21 cellular contexts compared by ENCODE assay signal in the genomic region with DNA sequence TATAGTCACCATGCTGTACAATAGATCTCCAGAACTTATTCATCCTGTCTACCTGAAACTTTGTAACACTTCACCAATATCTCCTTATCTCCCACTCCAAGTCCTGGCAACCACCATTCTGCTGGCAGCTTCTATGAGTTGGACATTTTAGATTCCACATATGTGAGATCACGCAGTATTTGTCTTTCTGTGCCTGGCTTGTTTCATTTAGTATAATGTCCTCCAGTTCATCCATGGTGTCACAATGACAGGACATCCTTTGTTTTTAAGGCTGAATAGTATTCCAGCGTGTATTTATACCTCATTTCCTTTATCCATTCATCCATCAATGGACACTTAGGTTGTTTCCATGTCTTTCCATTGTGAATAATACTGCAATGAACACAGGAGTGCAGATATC.
"Had no signal": no experiment of that assay in that cellular context is flagged by ENCODE, and none has a peak within 500 bp of the region (broad histone marks: within the 10 kb centered on the region; RNA-seq: fewer than 3 reads in every experiment).

No MANE protein-coding gene starts in this region.

- H3K27ac ChIP-seq: colonic mucosa, dorsolateral prefrontal cortex, esophagus squamous epithelium, foreskin keratinocyte, hepatocyte, neutrophil, sigmoid colon, skin epidermis, stomach had no signal

- H3K4me3 ChIP-seq: colonic mucosa, dorsolateral prefrontal cortex, esophagus squamous epithelium, hepatocyte, mucosa of descending colon, sigmoid colon, skin epidermis, stomach had no signal

- H3K9me3 Mint-ChIP-seq: naive thymus-derived CD8-positive, alpha-beta T cell; type B pancreatic cell had no signal

- H2AFZ ChIP-seq: hepatocyte had no signal

- H3K4me3 Mint-ChIP-seq: naive thymus-derived CD8-positive, alpha-beta T cell; type B pancreatic cell had no signal

- DNase-seq: colonic mucosa; dorsolateral prefrontal cortex; effector CD8-positive, alpha-beta T cell; esophagus squamous epithelium; foreskin keratinocyte; kidney; left colon; mucosa of descending colon; naive thymus-derived CD8-positive, alpha-beta T cell; posterior cingulate gyrus; sigmoid colon; stimulated activated CD4-positive, alpha-beta T cell treated with anti-CD3 and anti-CD28 coated beads, Interleukin-2, amount 100 ng/mL, for 24 hours; stimulated activated naive CD4-positive, alpha-beta T cell; stomach; substantia nigra had no signal

- H3K36me3 ChIP-seq: colonic mucosa, esophagus squamous epithelium, neutrophil, sigmoid colon, stomach had no signal

- ATAC-seq: foreskin keratinocyte; left colon; mucosa of descending colon; naive thymus-derived CD8-positive, alpha-beta T cell had no signal

- H3K9me3 ChIP-seq: colonic mucosa, esophagus squamous epithelium, mucosa of descending colon, neutrophil, sigmoid colon, stomach had no signal

- H3K79me2 ChIP-seq: hepatocyte had no signal

- H3K27ac Mint-ChIP-seq: naive thymus-derived CD8-positive, alpha-beta T cell; type B pancreatic cell had no signal

- H3K27me3 Mint-ChIP-seq: type B pancreatic cell had no signal

- H3K4me1 ChIP-seq: colonic mucosa, esophagus squamous epithelium, foreskin keratinocyte, sigmoid colon, stomach had no signal

- H3K36me3 Mint-ChIP-seq: naive thymus-derived CD8-positive, alpha-beta T cell; type B pancreatic cell had no signal

- FAIRE-seq: endometrium, kidney, urothelium cell line had no signal

- H3K4me2 ChIP-seq: hepatocyte had no signal

- H3K27me3 ChIP-seq: colonic mucosa, dorsolateral prefrontal cortex, esophagus squamous epithelium, foreskin keratinocyte, hepatocyte, neutrophil, sigmoid colon had no signal
